In the genomic region with DNA sequence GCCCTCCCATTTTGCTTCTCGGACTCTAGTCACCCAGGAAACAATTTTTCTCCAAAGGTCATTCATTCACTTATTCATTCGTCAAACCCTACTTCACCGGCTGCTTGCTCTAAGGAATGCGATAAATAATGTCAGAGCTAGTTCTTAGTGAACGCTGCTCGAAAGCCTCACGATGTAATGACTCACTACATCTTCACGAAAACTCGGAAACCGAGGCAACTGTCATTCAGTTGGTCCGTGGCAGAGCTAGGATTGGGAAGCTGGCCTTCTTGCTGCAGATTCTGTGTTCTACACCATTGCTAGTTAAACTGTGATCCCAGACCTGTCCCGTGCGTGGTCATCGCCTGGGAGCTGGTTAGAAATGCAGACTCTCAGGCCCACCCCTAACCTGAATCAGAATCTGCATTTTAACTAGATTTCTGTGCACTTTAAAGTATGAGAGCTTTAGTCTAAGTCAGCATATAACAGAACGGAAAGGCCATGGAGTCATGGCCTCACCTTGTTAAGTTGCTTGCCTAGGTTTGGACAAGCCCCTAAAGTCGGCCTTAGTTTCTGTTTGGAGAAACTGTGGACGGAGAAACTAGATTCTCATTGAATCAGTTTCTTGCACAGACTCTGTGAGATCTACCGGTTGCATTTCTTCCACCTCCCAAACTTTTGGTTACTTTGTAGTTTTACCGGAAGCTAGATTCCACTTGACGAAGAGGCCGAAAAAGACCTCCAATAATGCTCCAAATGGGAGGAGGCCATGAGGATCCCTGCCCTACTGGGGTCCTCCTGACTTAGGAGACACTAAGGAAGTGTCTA, we compare ENCODE assay signal across 8 cellular contexts. TPM values are rescaled to one million over a fixed set of nuclear protein-coding genes. Genes with fewer than 3 reads are reported as not detected.
DNase-seq lines count a peak whose midpoint lies in the region; ATAC-seq, FAIRE-seq and TF ChIP-seq lines count a peak whose summit lies in the region.

No MANE protein-coding gene starts in this region.

- no peak for TF ChIP-seq RAD21 in K562 (CRISPR knock-in tag; conservative IDR thresholded peaks at IDR 0.05 in 1 of 2, IDR thresholded peaks at IDR 0.05 in 1 of 2)

- H3K27ac ChIP-seq in KMS-11 (peak overlapping the region; percentile 43; the same call in 1 of the 2 replicates), K562 (ENCODE audit: extremely low read depth, low read depth, low read length) (peak overlapping the region; percentile 72), tibial nerve (peak overlapping the region; percentile 46 to 90 (median 74))

- TF ChIP-seq POLR2A in K562 (conservative IDR thresholded peaks at IDR 0.05) (peak; percentile 36), lower leg skin (IDR thresholded peaks at IDR 0.05) (no peak), tibial nerve (IDR thresholded peaks at IDR 0.05) (no peak)

- 13% methylated on average over 21 of the region's 21 CpGs for WGBS in K562 (ENCODE audit: insufficient coverage, low coverage, missing lambda C conversion rate)
- 36 to 38% methylated on average over 21 of the region's 21 CpGs for WGBS in lower leg skin, 2 donors
- 36 to 38% methylated on average over 21 of the region's 21 CpGs for WGBS in tibial nerve, 2 donors

- H3K9me3 ChIP-seq in K562 (replicated peaks; ENCODE audit: control insufficient read depth, insufficient read depth, low read depth, low read length) (no peaks in the 10 kb centered on the region), tibial nerve (no peaks in the 10 kb centered on the region)

- H3K36me3 ChIP-seq in KMS-11 (ENCODE audit: insufficient read depth) = no peaks in the 10 kb centered on the region
- H3K36me3 ChIP-seq in K562 (ENCODE audit: control insufficient read depth, insufficient read depth, low read length) = peaks cover 28% of the 10 kb centered on the region
- peaks cover 0 to 2% (median 0%) of the 10 kb centered on the region in 3 donors for H3K36me3 ChIP-seq in tibial nerve

- no peaks in the 10 kb centered on the region for H3K27me3 ChIP-seq in KMS-11 (ENCODE audit: insufficient read depth, low read depth)
- H3K27me3 ChIP-seq in K562 (ENCODE audit: control insufficient read depth in 2 of 2, insufficient read depth in 2 of 2, low read length in 2 of 2) = no peaks in the 10 kb centered on the region
- no peaks in the 10 kb centered on the region for H3K27me3 ChIP-seq in tibial nerve

- in situ Hi-C loops in K562 (cut with MboI) = no loop called here

- FAIRE-seq in K562 (lab: Jason Lieb, UNC) = peak; percentile 75

- BruUV-seq in K562 (replicated peaks; lab: Mats Ljungman, UMichigan) = TSS peak; percentile 95

- ATAC-seq in GM18868 (IDR thresholded peaks at IDR 0.05; ENCODE audit: unreplicated experiment) (peak; percentile 17), K562 (peak; percentile 0; the same call in 1 of the 3 replicates), HG03571 (IDR thresholded peaks at IDR 0.05; ENCODE audit: unreplicated experiment) (no peak), HG03521 (IDR thresholded peaks at IDR 0.05; ENCODE audit: unreplicated experiment) (no peak)

- CTCF ChIA-PET in K562 (lab: Yijun Ruan, JAX; ENCODE audit: low intra/inter-chr PET ratio) = interaction anchor here (2.0 kb wide), 1 partner anchor 102 kb away, joined by 13 read pairs; no protein-coding TSS in a partner anchor

- H4K20me1 ChIP-seq in KMS-11 (ENCODE audit: insufficient read depth) (no peaks in the 10 kb centered on the region), K562 (replicated peaks; ENCODE audit: control insufficient read depth, insufficient read depth, low read length) (no peaks in the 10 kb centered on the region; the same call in 1 of the 2 replicates)

- H3K9me1 ChIP-seq in K562 (ENCODE audit: control insufficient read depth, insufficient read depth, low read length) = no peaks in the 10 kb centered on the region

- H3K9ac ChIP-seq in KMS-11 (peak overlapping the region; percentile 40; the same call in 1 of the 2 replicates), K562 (ENCODE audit: insufficient read depth in 1 of 2, low read depth in 2 of 2, low read length in 2 of 2) (peak overlapping the region; percentile 46 to 94)

- TF ChIP-seq CTCF in KMS-11 (conservative IDR thresholded peaks at IDR 0.05; ENCODE audit: low read depth, low read length) (no peak), K562 (IDR thresholded peaks at IDR 0.05 in 2 of 3, conservative IDR thresholded peaks at IDR 0.05 in 1 of 3; ENCODE audit: insufficient read depth in 2 of 3, low read depth in 1 of 3, low read length in 3 of 3) (no peak), lower leg skin (IDR thresholded peaks at IDR 0.05) (no peak), tibial nerve (IDR thresholded peaks at IDR 0.05) (no peak)

- H2AFZ ChIP-seq in KMS-11 (ENCODE audit: low read depth) (peak overlapping the region; percentile 99), K562 (ENCODE audit: low read depth, low read length) (peak overlapping the region; percentile 81)

- H3K4me2 ChIP-seq in KMS-11 (peak overlapping the region; percentile 58), K562 (ENCODE audit: insufficient read depth, low read length) (peak overlapping the region; percentile 90)

- H3K79me2 ChIP-seq in KMS-11 (ENCODE audit: insufficient read depth, low read depth) (peaks cover 10% of the 10 kb centered on the region; the same call in 1 of the 2 replicates), K562 (ENCODE audit: control insufficient read depth, insufficient read depth, low read length) (peaks cover 52% of the 10 kb centered on the region)

- POLR2A ChIA-PET in K562 (lab: Yijun Ruan, JAX) = interaction anchor here (0.6 to 13.7 kb wide), 19 partner anchors 8 to 164 kb away, joined by 3 to 166 read pairs (median 4); a partner anchor contains a TSS

- DNase-seq in K562 (ENCODE audit: extremely low read depth in 1 of 4, low spot score in 3 of 4) (no peak), lower leg skin (ENCODE audit: low spot score in 2 of 2) (no peak), tibial nerve (ENCODE audit: low spot score in 2 of 2) (no peak), AG08395 (ENCODE audit: low spot score) (no peak)

- peak overlapping the region; percentile 37 for H3K4me3 ChIP-seq in KMS-11 (IDR thresholded peaks at IDR 0.05; ENCODE audit: insufficient read depth, low read depth, low read length)
- H3K4me3 ChIP-seq in K562 = peak overlapping the region; percentile 81
- H3K4me3 ChIP-seq in lower leg skin (ENCODE audit: low read depth, poor library complexity, severe bottlenecking) = peak overlapping the region; percentile 58
- H3K4me3 ChIP-seq in tibial nerve = peak overlapping the region; percentile 74 to 89 (median 82)

- intact Hi-C loops in K562 (cut with micrococcal nuclease) (no loop called here), lower leg skin (cut with DNase I; ENCODE audit: low total_unique reads) (loop anchor here (5.0 kb wide), 1 partner anchor 100 kb away; no protein-coding TSS in a partner anchor)

- peaks cover 29% of the 10 kb centered on the region for H3K4me1 ChIP-seq in KMS-11 (ENCODE audit: low read depth, poor library complexity, severe bottlenecking)
- peaks cover 34 to 49% of the 10 kb centered on the region in 2 experiments for H3K4me1 ChIP-seq in K562 (replicated peaks in 1 of 2; ENCODE audit: control insufficient read depth in 2 of 2, insufficient read depth in 2 of 2, low read length in 2 of 2)
- peaks cover 0 to 47% (median 35%) of the 10 kb centered on the region in 4 donors for H3K4me1 ChIP-seq in tibial nerve

- no peak for TF ChIP-seq EP300 in K562 (IDR thresholded peaks at IDR 0.05; ENCODE audit: low read length)
- no peak for TF ChIP-seq EP300 in tibial nerve (IDR thresholded peaks at IDR 0.05)

RNA-seq across cellular contexts. Expression of a gene that starts 0.6 kb away (rescaled TPM):
- total RNA-seq in K562 (2011; cell fraction: chromatin; rRNA removed; ENCODE audit: low replicate concordance) = 88.0 and 191 TPM in 2 replicates
- total RNA-seq in K562 (2011; cell fraction: nucleolus; rRNA removed) = 181 and 188 TPM in 2 replicates
- 138 and 178 TPM in 2 replicates for total RNA-seq in K562 (2011; cell fraction: nucleoplasm; rRNA removed)
- 112 and 148 TPM in 2 replicates for total RNA-seq in K562 (2014; rRNA removed)
- 57.5 and 65.7 TPM in 2 replicates for total RNA-seq in K562 (2014; rRNA removed; fragmentation: Illumina TruSeq; extraction: Trizol)
- total RNA-seq in K562 (2015; rRNA removed; fragmentation: Illumina TruSeq; extraction: Trizol) = 75.3 and 75.4 TPM in 2 replicates
- 196 and 204 TPM in 2 replicates for total RNA-seq in K562 (2021)
- 97.4 and 119 TPM in 2 replicates for polyA plus RNA-seq in K562 (2011; rRNA removed)
- 157 and 318 TPM in 2 replicates for polyA plus RNA-seq in K562 (2011; cell fraction: cytosol; rRNA removed)
- 168 and 256 TPM in 2 replicates for polyA plus RNA-seq in K562 (2011; cell fraction: nucleus; rRNA removed)
- 157 and 244 TPM in 2 replicates for polyA plus RNA-seq in K562 (2012)
- polyA plus RNA-seq in K562 (2014; fragmentation: Illumina TruSeq; extraction: Trizol) = 111 and 139 TPM in 2 replicates
- 10 to 100 TPM; 21.5 to 24.7 TPM for polyA plus RNA-seq in K562 (2014; fragmentation: Nextera tagmentation; extraction: Ambion mirVana)
- 124 and 127 TPM in 2 replicates for polyA plus RNA-seq in K562 (2014; rRNA removed)
- 47.7 and 77.9 TPM in 2 replicates for polyA minus RNA-seq in K562 (2011; rRNA and poly(A)+ RNA removed)
- 109 and 120 TPM in 2 replicates for polyA minus RNA-seq in K562 (2011; cell fraction: cytosol; rRNA and poly(A)+ RNA removed)
- polyA minus RNA-seq in K562 (2011; cell fraction: nucleus; rRNA and poly(A)+ RNA removed) = 103 and 115 TPM in 2 replicates
- 100 to 1,000 TPM; 130 to 169 (median 157) TPM for total RNA-seq in lower leg skin
- 100 to 1,000 TPM; 175 to 325 (median 248) TPM for total RNA-seq in tibial nerve

RNA-seq across cellular contexts. Expression of a gene that starts 20.9 kb away (rescaled TPM):
- 24.3 and 66.7 TPM in 2 replicates for total RNA-seq in K562 (2011; cell fraction: chromatin; rRNA removed; ENCODE audit: low replicate concordance)
- 56.6 and 60.5 TPM in 2 replicates for total RNA-seq in K562 (2011; cell fraction: nucleolus; rRNA removed)
- 38.7 and 41.2 TPM in 2 replicates for total RNA-seq in K562 (2011; cell fraction: nucleoplasm; rRNA removed)
- total RNA-seq in K562 (2014; rRNA removed) = 53.4 and 65.4 TPM in 2 replicates
- total RNA-seq in K562 (2014; rRNA removed; fragmentation: Illumina TruSeq; extraction: Trizol) = 28.9 and 36.2 TPM in 2 replicates
- 49.1 and 52.1 TPM in 2 replicates for total RNA-seq in K562 (2015; rRNA removed; fragmentation: Illumina TruSeq; extraction: Trizol)
- total RNA-seq in K562 (2021) = 90.6 and 92.3 TPM in 2 replicates
- polyA plus RNA-seq in K562 (2011; rRNA removed) = 70.0 and 70.2 TPM in 2 replicates
- 57.8 and 85.0 TPM in 2 replicates for polyA plus RNA-seq in K562 (2011; cell fraction: cytosol; rRNA removed)
- 67.9 and 100 TPM in 2 replicates for polyA plus RNA-seq in K562 (2011; cell fraction: nucleus; rRNA removed)
- polyA plus RNA-seq in K562 (2012) = 45.5 and 56.6 TPM in 2 replicates
- polyA plus RNA-seq in K562 (2014; fragmentation: Illumina TruSeq; extraction: Trizol) = 67.7 and 73.2 TPM in 2 replicates
- polyA plus RNA-seq in K562 (2014; fragmentation: Nextera tagmentation; extraction: Ambion mirVana) = 10 to 100 TPM; 22.2 to 25.8 TPM
- 68.2 and 90.7 TPM in 2 replicates for polyA plus RNA-seq in K562 (2014; rRNA removed)
- 38.0 and 44.7 TPM in 2 replicates for polyA minus RNA-seq in K562 (2011; rRNA and poly(A)+ RNA removed)
- polyA minus RNA-seq in K562 (2011; cell fraction: cytosol; rRNA and poly(A)+ RNA removed) = 42.5 and 53.4 TPM in 2 replicates
- 30.7 and 40.4 TPM in 2 replicates for polyA minus RNA-seq in K562 (2011; cell fraction: nucleus; rRNA and poly(A)+ RNA removed)
- 10 to 100 TPM in 1 of 4 donors, 1 to 10 TPM in 3; 4.1 to 12.2 (median 7.7) TPM for total RNA-seq in lower leg skin
- total RNA-seq in tibial nerve = 10 to 100 TPM in 3 of 4 donors, 1 to 10 TPM in 1; 9.2 to 13.3 (median 12.8) TPM

RNA-seq across cellular contexts. Expression of a gene that starts 21.3 kb away (rescaled TPM):
- total RNA-seq in K562 (2011; cell fraction: chromatin; rRNA removed; ENCODE audit: low replicate concordance) = 55.3 and 68.5 TPM in 2 replicates
- total RNA-seq in K562 (2011; cell fraction: nucleolus; rRNA removed) = 42.0 and 46.7 TPM in 2 replicates
- 54.3 and 70.6 TPM in 2 replicates for total RNA-seq in K562 (2011; cell fraction: nucleoplasm; rRNA removed)
- total RNA-seq in K562 (2014; rRNA removed) (27.3 and 33.6 TPM in 2 replicates), K562 (2014; rRNA removed; fragmentation: Illumina TruSeq; extraction: Trizol) (44.6 and 45.7 TPM in 2 replicates), K562 (2015; rRNA removed; fragmentation: Illumina TruSeq; extraction: Trizol) (36.7 and 38.1 TPM in 2 replicates), K562 (2021) (46.0 and 46.5 TPM in 2 replicates), lower leg skin (10 to 100 TPM in 2 of 4 donors, 1 to 10 TPM in 2; 5.7 to 11.5 (median 9.8) TPM), tibial nerve (10 to 100 TPM in 3 of 4 donors, 1 to 10 TPM in 1; 8.0 to 15.0 (median 12.2) TPM)
- polyA plus RNA-seq in K562 (2011; rRNA removed) (57.6 and 60.0 TPM in 2 replicates), K562 (2014; fragmentation: Illumina TruSeq; extraction: Trizol) (48.8 and 58.2 TPM in 2 replicates), K562 (2014; fragmentation: Nextera tagmentation; extraction: Ambion mirVana) (10 to 100 TPM; 63.8 to 80.9 TPM), K562 (2014; rRNA removed) (30.4 and 32.1 TPM in 2 replicates)
- polyA plus RNA-seq in K562 (2011; cell fraction: cytosol; rRNA removed) = 61.5 and 69.9 TPM in 2 replicates
- 37.6 and 39.3 TPM in 2 replicates for polyA plus RNA-seq in K562 (2011; cell fraction: nucleus; rRNA removed)
- polyA plus RNA-seq in K562 (2012) = 30.2 and 30.4 TPM in 2 replicates
- 55.4 and 62.0 TPM in 2 replicates for polyA minus RNA-seq in K562 (2011; rRNA and poly(A)+ RNA removed)
- 21.7 and 24.6 TPM in 2 replicates for polyA minus RNA-seq in K562 (2011; cell fraction: cytosol; rRNA and poly(A)+ RNA removed)
- 16.6 and 27.3 TPM in 2 replicates for polyA minus RNA-seq in K562 (2011; cell fraction: nucleus; rRNA and poly(A)+ RNA removed)

RNA-seq across cellular contexts. Expression of a gene that starts 47.1 kb away (rescaled TPM):
- 12.0 and 22.0 TPM in 2 replicates for total RNA-seq in K562 (2011; cell fraction: chromatin; rRNA removed; ENCODE audit: low replicate concordance)
- 5.8 and 7.2 TPM in 2 replicates for total RNA-seq in K562 (2011; cell fraction: nucleolus; rRNA removed)
- total RNA-seq in K562 (2011; cell fraction: nucleoplasm; rRNA removed) = 14.2 and 27.4 TPM in 2 replicates
- total RNA-seq in K562 (2014; rRNA removed) (3.9 and 4.3 TPM in 2 replicates), K562 (2014; rRNA removed; fragmentation: Illumina TruSeq; extraction: Trizol) (6.5 and 7.3 TPM in 2 replicates), K562 (2015; rRNA removed; fragmentation: Illumina TruSeq; extraction: Trizol) (4.2 and 4.7 TPM in 2 replicates), K562 (2021) (6.9 and 9.1 TPM in 2 replicates), lower leg skin (1 to 10 TPM; 2.3 to 7.3 (median 3.7) TPM), tibial nerve (10 to 100 TPM in 1 of 4 donors, 1 to 10 TPM in 3; 6.5 to 13.8 (median 8.8) TPM)
- polyA plus RNA-seq in K562 (2011; rRNA removed) (9.7 and 9.9 TPM in 2 replicates), K562 (2014; fragmentation: Illumina TruSeq; extraction: Trizol) (7.7 and 8.5 TPM in 2 replicates), K562 (2014; fragmentation: Nextera tagmentation; extraction: Ambion mirVana) (1 to 10 TPM; 1.0 to 1.6 TPM), K562 (2014; rRNA removed) (7.8 and 8.3 TPM in 2 replicates)
- polyA plus RNA-seq in K562 (2011; cell fraction: cytosol; rRNA removed) = 6.0 and 6.7 TPM in 2 replicates
- 16.2 and 20.3 TPM in 2 replicates for polyA plus RNA-seq in K562 (2011; cell fraction: nucleus; rRNA removed)
- polyA plus RNA-seq in K562 (2012) = 5.9 and 6.9 TPM in 2 replicates
- 6.4 and 7.9 TPM in 2 replicates for polyA minus RNA-seq in K562 (2011; rRNA and poly(A)+ RNA removed)
- polyA minus RNA-seq in K562 (2011; cell fraction: cytosol; rRNA and poly(A)+ RNA removed) = 3.2 and 3.8 TPM in 2 replicates
- polyA minus RNA-seq in K562 (2011; cell fraction: nucleus; rRNA and poly(A)+ RNA removed) = 7.0 and 9.3 TPM in 2 replicates

Comparison
In these comparisons a context has a peak if more than half of its experiments do, and no peak if none do; other contexts are left out.
1. ATAC-seq: peak in GM18868 (single experiment) and K562 (single experiment); none in HG03571 (single experiment) and HG03521 (single experiment).
2. Peak in every context shown above with its lines, with median percentiles within 50 percentile points of each other: H3K27ac ChIP-seq and H3K4me3 ChIP-seq.